ENCODE assay signal across 8 cellular contexts in the genomic region with DNA sequence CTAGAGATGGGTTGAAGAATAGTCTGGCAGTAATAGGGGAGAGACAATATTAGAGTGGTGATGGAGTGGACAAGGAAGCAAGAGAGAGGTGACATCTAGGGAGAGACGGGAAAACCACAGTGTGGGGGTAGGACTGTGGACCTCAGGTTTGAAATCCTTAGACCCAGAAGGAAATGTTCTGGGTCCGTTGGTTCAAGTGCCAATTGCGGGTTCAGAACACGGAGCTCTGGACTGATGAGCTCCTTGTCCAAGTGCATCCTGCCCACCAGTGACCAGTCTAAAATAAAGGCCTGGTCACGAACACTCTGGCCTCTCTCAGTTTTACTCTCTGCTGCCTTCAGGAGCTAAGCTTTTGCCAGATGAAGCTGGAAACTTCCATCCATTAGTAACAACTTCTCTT.
"Had no signal": no experiment of that assay in that cellular context is flagged by ENCODE, and none has a peak within 500 bp of the region (broad histone marks: within the 10 kb centered on the region; RNA-seq: fewer than 3 reads in every experiment).

No MANE protein-coding gene starts in this region.

- FAIRE-seq: G401.6, GM12878, GM12891, GM12892, GM18507, GM19239 had no signal

- DNase-seq: GDM1, GF-D8 had no signal

- H3K4me3 ChIP-seq: GM12878 had no signal

- ATAC-seq: GM12878 had no signal
